In the genomic region with DNA sequence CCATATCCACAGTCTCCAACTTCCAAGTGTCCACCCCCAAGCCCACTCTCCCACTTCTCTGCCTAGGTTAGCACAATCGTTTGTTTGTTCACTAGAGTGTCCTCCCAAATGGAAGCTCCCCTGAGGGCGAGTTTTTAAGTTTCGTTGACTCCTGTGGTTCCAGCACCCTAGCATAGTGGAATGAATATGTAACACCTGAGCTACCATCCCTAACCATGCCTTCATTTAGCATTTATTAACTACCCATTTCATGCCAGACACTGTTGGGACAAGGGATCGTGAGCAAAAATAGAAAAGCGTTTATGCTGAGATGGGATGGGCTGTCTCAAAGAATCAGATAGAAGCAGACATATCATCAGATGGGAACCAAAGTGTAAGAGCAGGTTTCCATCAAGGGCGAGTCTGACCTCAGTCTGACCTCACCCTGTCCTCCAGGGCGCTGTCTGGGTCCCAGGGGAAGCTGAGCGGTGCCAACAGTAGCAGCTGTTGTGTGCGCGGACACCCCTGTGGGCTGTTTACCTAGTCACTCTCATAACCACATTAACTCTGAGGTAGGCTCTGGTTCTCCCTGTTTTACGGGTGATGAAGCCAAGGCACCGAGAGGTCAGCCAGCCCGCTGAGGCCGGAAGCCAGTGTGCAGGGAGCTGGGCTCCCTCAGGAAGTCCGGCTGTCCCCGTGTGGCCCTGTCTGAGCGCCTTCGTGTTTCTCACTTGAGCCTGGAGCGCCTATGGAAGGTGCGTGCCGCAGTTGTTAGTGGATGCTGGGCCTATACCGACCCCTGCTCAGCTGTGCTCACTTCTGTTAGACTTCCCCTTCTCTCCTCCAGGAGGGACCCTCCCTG, we compare ENCODE assay signal across 8 cellular contexts. TPM values are rescaled to one million over a fixed set of nuclear protein-coding genes. Genes with fewer than 3 reads are reported as not detected.
DNase-seq lines count a peak whose midpoint lies in the region; ATAC-seq and TF ChIP-seq lines count a peak whose summit lies in the region.

No MANE protein-coding gene starts in this region.

- no peaks in the 10 kb centered on the region for H3K79me2 ChIP-seq in mesendoderm (ENCODE audit: control insufficient read depth, insufficient read depth, low read length)

- H3K4ac ChIP-seq in mesendoderm (ENCODE audit: low read depth, low read length): no peak overlapping the region

- peak overlapping the region; percentile 86 to 93 (median 92) for H3K27ac Mint-ChIP-seq in immature natural killer cell
- peak overlapping the region; percentile 86 for H3K27ac Mint-ChIP-seq in stimulated activated naive B cell treated with anti-CD40 and anti-IgM and Interleukin-4, amounts not matched to agents 10 μg/mL and 1 μg/mL and 100 μg/mL, for 72 hours

- H3K27ac ChIP-seq in RWPE1 (peak overlapping the region; percentile 56), mesendoderm (ENCODE audit: low read depth, low read length) (no peak overlapping the region)

- no peak overlapping the region for H3K4me3 ChIP-seq in mesendoderm (ENCODE audit: low read length)

- ATAC-seq in stimulated activated naive B cell treated with anti-CD40 and anti-IgM and Interleukin-4, amounts not matched to agents 10 μg/mL and 1 μg/mL and 100 μg/mL, for 72 hours (replicated peaks): peak; percentile 87 to 90
- ATAC-seq in GM19035 (IDR thresholded peaks at IDR 0.05; ENCODE audit: unreplicated experiment): no peak
- no peak for ATAC-seq in GM21526 (IDR thresholded peaks at IDR 0.05; ENCODE audit: low FRiP score, unreplicated experiment)

- H3K4me1 Mint-ChIP-seq in immature natural killer cell: peaks cover 34 to 45% of the 10 kb centered on the region in 2 donors
- H3K4me1 Mint-ChIP-seq in stimulated activated naive B cell treated with anti-CD40 and anti-IgM and Interleukin-4, amounts not matched to agents 10 μg/mL and 1 μg/mL and 100 μg/mL, for 72 hours: peaks cover 26 to 72% of the 10 kb centered on the region in 2 donors

- peaks cover 5% of the 10 kb centered on the region for H3K79me1 ChIP-seq in mesendoderm (ENCODE audit: low read length)

- H2BK15ac ChIP-seq in mesendoderm (replicated peaks; ENCODE audit: low read depth): no peak overlapping the region

- no peak overlapping the region for H4K8ac ChIP-seq in mesendoderm (ENCODE audit: low read depth, low read length)

- H3K36me3 ChIP-seq in mesendoderm (ENCODE audit: control insufficient read depth, insufficient read depth, low read length): peaks cover 13% of the 10 kb centered on the region

- CTCF ChIA-PET in RWPE1 (lab: Yijun Ruan, JAX): interaction anchor here (0.6 to 1.5 kb wide), 2 partner anchors 10 to 27 kb away, joined by 3 read pairs; no protein-coding TSS in a partner anchor

- H3K9ac ChIP-seq in mesendoderm (ENCODE audit: low read length): no peak overlapping the region

- no peak overlapping the region for H4K5ac ChIP-seq in mesendoderm (ENCODE audit: low read length)

- H3K27me3 Mint-ChIP-seq in immature natural killer cell (ENCODE audit: low read depth in 3 of 3): peaks cover 1 to 13% (median 6%) of the 10 kb centered on the region in 3 donors
- no peaks in the 10 kb centered on the region for H3K27me3 Mint-ChIP-seq in stimulated activated naive B cell treated with anti-CD40 and anti-IgM and Interleukin-4, amounts not matched to agents 10 μg/mL and 1 μg/mL and 100 μg/mL, for 72 hours

- peaks cover 7 to 27% (median 10%) of the 10 kb centered on the region in 3 donors for H3K36me3 Mint-ChIP-seq in immature natural killer cell
- H3K36me3 Mint-ChIP-seq in stimulated activated naive B cell treated with anti-CD40 and anti-IgM and Interleukin-4, amounts not matched to agents 10 μg/mL and 1 μg/mL and 100 μg/mL, for 72 hours: peaks cover 35 to 53% of the 10 kb centered on the region in 2 donors

- no peak overlapping the region for H2BK5ac ChIP-seq in mesendoderm (ENCODE audit: low read length)

- H3K18ac ChIP-seq in mesendoderm (ENCODE audit: low read length): no peak overlapping the region

- no peak overlapping the region for H2AK5ac ChIP-seq in mesendoderm (ENCODE audit: low read length)

- peaks cover 0 to 2% (median 0%) of the 10 kb centered on the region in 6 donors for H3K9me3 Mint-ChIP-seq in immature natural killer cell
- H3K9me3 Mint-ChIP-seq in stimulated activated naive B cell treated with anti-CD40 and anti-IgM and Interleukin-4, amounts not matched to agents 10 μg/mL and 1 μg/mL and 100 μg/mL, for 72 hours: no peaks in the 10 kb centered on the region

- H2BK120ac ChIP-seq in mesendoderm (ENCODE audit: low read depth, low read length): no peak overlapping the region

- WGBS in mesendoderm (ENCODE audit: extremely low coverage, insufficient coverage, low lambda C conversion rate): no CpG with 5 or more reads among the region's 22 CpGs

- TF ChIP-seq CTCF in RWPE1 (conservative IDR thresholded peaks at IDR 0.05; ENCODE audit: low read depth): no peak

- no peak overlapping the region for H3K4me2 ChIP-seq in mesendoderm (ENCODE audit: low read length)

- DNase-seq in NCI-H1436 (lab: John Stamatoyannopoulos, UW): peak; percentile 21
- DNase-seq in NCI-H1436 treated with DMSO at 0.1 percent for 48 hours (lab: John Stamatoyannopoulos, UW): no peak
- no peak for DNase-seq in RWPE1 (ENCODE audit: low spot score)
- DNase-seq in immature natural killer cell: peak; percentile 23 to 36 (median 29)
- DNase-seq in stimulated activated naive B cell treated with anti-CD40 and anti-IgM and Interleukin-4, amounts not matched to agents 10 μg/mL and 1 μg/mL and 100 μg/mL, for 72 hours: peak; percentile 60
- DNase-seq in mesendoderm: no peak

- POLR2A ChIA-PET in RWPE1 (lab: Yijun Ruan, JAX; ENCODE audit: low non-redundant PET): no interaction called here

- peak overlapping the region; percentile 42 to 76 (median 60) for H3K4me3 Mint-ChIP-seq in immature natural killer cell
- H3K4me3 Mint-ChIP-seq in stimulated activated naive B cell treated with anti-CD40 and anti-IgM and Interleukin-4, amounts not matched to agents 10 μg/mL and 1 μg/mL and 100 μg/mL, for 72 hours: peak overlapping the region in 1 of 2 donors; percentile 7

- no peak overlapping the region for H3K56ac ChIP-seq in mesendoderm (ENCODE audit: low read length)

- no peaks in the 10 kb centered on the region for H3K27me3 ChIP-seq in mesendoderm (ENCODE audit: insufficient read depth, low read length, poor library complexity)

- H3K23ac ChIP-seq in mesendoderm (ENCODE audit: low read length): no peak overlapping the region

- no peaks in the 10 kb centered on the region for H3K4me1 ChIP-seq in mesendoderm (ENCODE audit: control insufficient read depth, low read depth, low read length)

RNA-seq across cellular contexts. Expression of a gene that starts 6.2 kb away (rescaled TPM):
- polyA plus RNA-seq in immature natural killer cell: 10 to 100 TPM; 22.8 to 56.3 (median 44.1) TPM
- 21.5 TPM for polyA plus RNA-seq in mesendoderm (2013, experiment 1 of 2)
- 21.6 TPM for polyA plus RNA-seq in mesendoderm (2013, experiment 2 of 2)

RNA-seq across cellular contexts. Expression of a gene that starts 42.4 kb away (rescaled TPM):
- under 1 TPM in 2 of 3 donors, not detected in 1; 0.15 to 0.38 TPM for polyA plus RNA-seq in immature natural killer cell
- 0.63 TPM for polyA plus RNA-seq in mesendoderm (2013, experiment 1 of 2)
- 0.94 TPM for polyA plus RNA-seq in mesendoderm (2013, experiment 2 of 2)

RNA-seq across cellular contexts. Expression of a gene that starts 44.4 kb away (rescaled TPM):
- polyA plus RNA-seq in immature natural killer cell: 10 to 100 TPM; 54.1 to 94.0 (median 55.8) TPM
- polyA plus RNA-seq in mesendoderm (2013, experiment 1 of 2): 157 TPM
- polyA plus RNA-seq in mesendoderm (2013, experiment 2 of 2): 150 TPM

RNA-seq across cellular contexts. Expression of a gene that starts 47.1 kb away (rescaled TPM):
- 10 to 100 TPM; 21.5 to 33.6 (median 32.6) TPM for polyA plus RNA-seq in immature natural killer cell
- 43.6 TPM for polyA plus RNA-seq in mesendoderm (2013, experiment 1 of 2)
- polyA plus RNA-seq in mesendoderm (2013, experiment 2 of 2): 42.4 TPM

RNA-seq across cellular contexts. Expression of a gene that starts 54.0 kb away (rescaled TPM):
- 10 to 100 TPM; 46.9 to 99.2 (median 49.3) TPM for polyA plus RNA-seq in immature natural killer cell
- polyA plus RNA-seq in mesendoderm (2013, experiment 1 of 2): 188 TPM
- 192 TPM for polyA plus RNA-seq in mesendoderm (2013, experiment 2 of 2)

Comparison
In these comparisons a context has a peak if more than half of its experiments do, and no peak if none do; other contexts are left out.
1. DNase-seq: peak in NCI-H1436 (single experiment), immature natural killer cell (3 of 3) and stimulated activated naive B cell treated with anti-CD40 and anti-IgM and Interleukin-4, amounts not matched to agents 10 μg/mL and 1 μg/mL and 100 μg/mL, for 72 hours (single experiment); none in NCI-H1436 treated with DMSO at 0.1 percent for 48 hours (single experiment), RWPE1 (single experiment) and mesendoderm (single experiment).
2. ATAC-seq: peak in stimulated activated naive B cell treated with anti-CD40 and anti-IgM and Interleukin-4, amounts not matched to agents 10 μg/mL and 1 μg/mL and 100 μg/mL, for 72 hours (2 of 2); none in GM19035 (single experiment) and GM21526 (single experiment).